In genomic region chr4:84378277-84378838, GRCh38 we compare ENCODE assay signal across 17 cellular contexts.
"Had no signal": no experiment of that assay in that cellular context is flagged by ENCODE, and none has a peak within 500 bp of the region (broad histone marks: within the 10 kb centered on the region; RNA-seq: fewer than 3 reads in every experiment).

No MANE protein-coding gene starts in this region.

- DNase-seq: colonic mucosa; dermis blood vessel endothelial cell; erythroblast; foreskin melanocyte; heart right ventricle; kidney glomerular epithelial cell; naive B cell; posterior cingulate gyrus; small intestine; stimulated activated CD4-positive, alpha-beta T cell treated with anti-CD3 and anti-CD28 coated beads, Interleukin-12 subunit alpha, Interleukin-12 subunit beta, amount 100 ng/mL, for 4 hours; stimulated activated naive CD4-positive, alpha-beta T cell; stomach; substantia nigra; transverse colon had no signal

- ATAC-seq: heart right ventricle had no signal

- H3K4me1 Mint-ChIP-seq: naive B cell, nephron had no signal

- H3K27ac ChIP-seq: colonic mucosa, heart right ventricle, right atrium auricular region, stomach, thoracic aorta, transverse colon had no signal

- H3K9me3 Mint-ChIP-seq: nephron had no signal

- H3K27me3 ChIP-seq: colonic mucosa, right atrium auricular region, stomach, transverse colon had no signal

- H3K4me3 ChIP-seq: colonic mucosa, heart right ventricle, right atrium auricular region, stomach, thoracic aorta, transverse colon had no signal

- H3K36me3 ChIP-seq: colonic mucosa, heart right ventricle, right atrium auricular region, stomach, thoracic aorta, transverse colon had no signal

- H3K4me1 ChIP-seq: colonic mucosa, heart right ventricle, right atrium auricular region, stomach, transverse colon had no signal

- H3K9me3 ChIP-seq: colonic mucosa, heart right ventricle, right atrium auricular region, stomach, thoracic aorta, transverse colon had no signal

- H3K4me3 Mint-ChIP-seq: naive B cell, nephron had no signal

- H3K36me3 Mint-ChIP-seq: naive B cell had no signal
